ENCODE assay signal across 23 cellular contexts in the genomic region with DNA sequence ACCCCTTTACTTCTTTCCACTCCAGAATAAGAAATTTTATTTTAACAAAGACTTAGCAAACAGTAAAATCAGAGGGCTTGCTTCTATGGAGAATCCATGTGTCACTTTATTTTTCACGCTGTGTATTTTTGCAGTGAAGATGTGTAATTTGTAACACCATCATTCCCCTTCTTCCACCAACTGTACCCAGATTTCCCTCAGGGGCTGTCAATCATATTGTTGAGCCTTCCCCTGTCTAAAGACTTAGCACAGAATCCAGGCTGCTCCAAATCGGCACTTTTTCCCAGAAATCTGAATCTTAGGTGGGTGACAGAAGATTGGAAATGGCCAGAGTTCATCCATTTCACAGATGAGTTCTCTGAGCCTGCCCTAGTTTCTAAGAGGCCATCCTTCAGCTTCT.
A peak's percentile ranks its signal among the peaks of the same experiment; 100 is the strongest.
DNase-seq lines count a peak whose midpoint lies in the region; ATAC-seq and TF ChIP-seq lines count a peak whose summit lies in the region.
"Had no signal": no experiment of that assay in that cellular context is flagged by ENCODE, and none has a peak within 500 bp of the region (broad histone marks: within the 10 kb centered on the region; RNA-seq: fewer than 3 reads in every experiment).

No MANE protein-coding gene starts in this region.

- H3F3A ChIP-seq in MM.1S (ENCODE audit: insufficient read depth, low read length), result peaks cover 17% of the 10 kb centered on the region

- H3K9me3 ChIP-seq in left ventricle myocardium inferior (replicated peaks) (no peaks in the 10 kb centered on the region), heart left ventricle (no peaks in the 10 kb centered on the region), MM.1S (replicated peaks; ENCODE audit: insufficient read depth, low read length) (no peaks in the 10 kb centered on the region), hepatocyte (ENCODE audit: low read depth) (no peaks in the 10 kb centered on the region)
- H3K9me3 ChIP-seq: testis had no signal

- 0 out of 2 replicates have a peak overlapping the region, but pooled peaks have one; percentile 40 for H2AFZ ChIP-seq in MM.1S (ENCODE audit: low read length)
- no peak overlapping the region for H2AFZ ChIP-seq in hepatocyte

- ATAC-seq in heart left ventricle, result no peak
- ATAC-seq: esophagus mucosa, left ventricle myocardium superior had no signal

- WGBS in heart left ventricle, 4 donors, result 88 to 97% (median 95%) methylated on average over 2 of the region's 2 CpGs
- WGBS in mesendoderm (ENCODE audit: extremely low coverage, insufficient coverage, low lambda C conversion rate), result no CpG with 5 or more reads among the region's 2 CpGs
- WGBS in hepatocyte (ENCODE audit: low lambda C conversion rate, missing lambda C conversion rate), result 93% methylated on average over 2 of the region's 2 CpGs

- H4K5ac ChIP-seq in mesendoderm (ENCODE audit: low read length), result no peak overlapping the region

- peak overlapping the region; percentile 1 for H3K27ac ChIP-seq in left ventricle myocardium inferior (replicated peaks)
- H3K27ac ChIP-seq in heart left ventricle, result peak overlapping the region in 1 of 12 donors; percentile 46
- peak overlapping the region; percentile 83 for H3K27ac ChIP-seq in MM.1S (ENCODE audit: low read length)
- H3K27ac ChIP-seq in mesendoderm (ENCODE audit: low read depth, low read length), result peak overlapping the region; percentile 66
- no peak overlapping the region for H3K27ac ChIP-seq in hepatocyte

- peak overlapping the region; percentile 62 for H3K4me2 ChIP-seq in MM.1S (ENCODE audit: low read depth, low read length)
- H3K4me2 ChIP-seq in mesendoderm (ENCODE audit: low read length), result no peak overlapping the region
- no peak overlapping the region for H3K4me2 ChIP-seq in hepatocyte

- TF ChIP-seq CTCF in left ventricle myocardium inferior (IDR thresholded peaks at IDR 0.05; ENCODE audit: borderline replicate concordance) (no peak), heart left ventricle (IDR thresholded peaks at IDR 0.05) (no peak), MM.1S (IDR thresholded peaks at IDR 0.05; ENCODE audit: low read length) (no peak), hepatocyte (IDR thresholded peaks at IDR 0.05; ENCODE audit: poor library complexity) (no peak)

- intact Hi-C loops in left ventricle myocardium inferior (cut with micrococcal nuclease) (no loop called here), heart left ventricle (cut with DNase I) (loop anchor here in 2 of 10 donors (5.0 to 10.0 kb wide), 2 partner anchors 47 to 61 kb away; no protein-coding TSS in a partner anchor)

- H3K4me3 ChIP-seq in left ventricle myocardium inferior, result no peak overlapping the region
- no peak overlapping the region for H3K4me3 ChIP-seq in heart left ventricle
- no peak overlapping the region; the same call in 1 of the 2 replicates for H3K4me3 ChIP-seq in MM.1S (ENCODE audit: low read length)
- no peak overlapping the region for H3K4me3 ChIP-seq in mesendoderm (ENCODE audit: low read length)
- H3K4me3 ChIP-seq in hepatocyte, result no peak overlapping the region
- H3K4me3 ChIP-seq: testis had no signal

- peak overlapping the region; percentile 96 for H2BK5ac ChIP-seq in mesendoderm (ENCODE audit: low read length)

- H3K27me3 ChIP-seq in left ventricle myocardium inferior (ENCODE audit: low read depth) (no peaks in the 10 kb centered on the region), heart left ventricle (no peaks in the 10 kb centered on the region), MM.1S (replicated peaks; ENCODE audit: insufficient read depth, low read length) (no peaks in the 10 kb centered on the region), mesendoderm (ENCODE audit: insufficient read depth, low read length, poor library complexity) (no peaks in the 10 kb centered on the region), hepatocyte (no peaks in the 10 kb centered on the region)
- H3K27me3 ChIP-seq: testis had no signal

- peak overlapping the region; percentile 89 for H2BK120ac ChIP-seq in mesendoderm (ENCODE audit: low read depth, low read length)

- TF ChIP-seq POLR2A in heart left ventricle (IDR thresholded peaks at IDR 0.05), result no peak

- H3K9me2 ChIP-seq in MM.1S (replicated peaks; ENCODE audit: insufficient read depth, low read length), result no peaks in the 10 kb centered on the region
- H3K9me2 ChIP-seq in hepatocyte (replicated peaks; ENCODE audit: insufficient read depth), result no peaks in the 10 kb centered on the region

- H3K9ac ChIP-seq in MM.1S (ENCODE audit: low read length) (peak overlapping the region; percentile 28; the same call in 1 of the 2 replicates), mesendoderm (ENCODE audit: low read length) (peak overlapping the region; percentile 45)

- H4K20me1 ChIP-seq in MM.1S (ENCODE audit: insufficient read depth, low read length) (no peaks in the 10 kb centered on the region), hepatocyte (ENCODE audit: insufficient read depth, poor library complexity, severe bottlenecking) (peaks cover 6% of the 10 kb centered on the region)

- peak overlapping the region; percentile 54 for H2AK5ac ChIP-seq in mesendoderm (ENCODE audit: low read length)

- H3K56ac ChIP-seq in mesendoderm (ENCODE audit: low read length), result peak overlapping the region; percentile 86

- H3K23ac ChIP-seq in mesendoderm (ENCODE audit: low read length), result no peak overlapping the region

- no peaks in the 10 kb centered on the region for H3K79me2 ChIP-seq in MM.1S (ENCODE audit: low read length)
- peaks cover 8% of the 10 kb centered on the region for H3K79me2 ChIP-seq in mesendoderm (ENCODE audit: control insufficient read depth, insufficient read depth, low read length)
- peaks cover 73% of the 10 kb centered on the region for H3K79me2 ChIP-seq in hepatocyte

- peak overlapping the region; percentile 99 for H3K18ac ChIP-seq in mesendoderm (ENCODE audit: low read length)

- DNase-seq in left ventricle myocardium inferior (no peak), heart left ventricle (no peak), MM.1S (no peak), mesendoderm (no peak), Kasumi-1 (lab: John Stamatoyannopoulos, UW) (no peak), hepatocyte (ENCODE audit: low spot score) (no peak)
- no peak for DNase-seq in activated naive CD4-positive, alpha-beta T cell (lab: John Stamatoyannopoulos, UW)
- DNase-seq: ACHN; activated CD4-positive, alpha-beta T cell treated with anti-CD3 and anti-CD28 coated beads for 4 hours; activated CD8-positive, alpha-beta memory T cell treated with anti-CD3 and anti-CD28 coated beads for 24 hours; activated effector memory CD4-positive, alpha-beta T cell treated with Interleukin-2 at 50 U/mL for 16 hours; activated T-cell treated with anti-CD3 and anti-CD28 coated beads for 4 hours; DMS153; left ventricle myocardium superior; NCI-H1417 treated with DMSO at 0.1 percent for 48 hours; NCI-H2081; NCI-H226; NCI-H69; SHP77 treated with DMSO at 0.1 percent for 48 hours; stimulated activated naive CD4-positive, alpha-beta T cell treated with Interleukin-2 at 50 U/mL for 16 hours; T-helper 9 cell; testis had no signal

- peaks cover 15% of the 10 kb centered on the region for H3K4me1 ChIP-seq in left ventricle myocardium inferior
- H3K4me1 ChIP-seq in heart left ventricle, result peaks cover 0 to 49% (median 1%) of the 10 kb centered on the region in 12 donors
- peaks cover 37% of the 10 kb centered on the region for H3K4me1 ChIP-seq in MM.1S (ENCODE audit: low read length)
- peaks cover 14% of the 10 kb centered on the region for H3K4me1 ChIP-seq in mesendoderm (ENCODE audit: control insufficient read depth, low read depth, low read length)
- H3K4me1 ChIP-seq in hepatocyte (ENCODE audit: insufficient read depth), result no peaks in the 10 kb centered on the region
- H3K4me1 ChIP-seq: testis had no signal

- no peak overlapping the region for H4K8ac ChIP-seq in mesendoderm (ENCODE audit: low read depth, low read length)

- H3K36me3 ChIP-seq in left ventricle myocardium inferior, result peaks cover 15% of the 10 kb centered on the region
- peaks cover 0 to 30% (median 13%) of the 10 kb centered on the region in 9 donors for H3K36me3 ChIP-seq in heart left ventricle
- no peaks in the 10 kb centered on the region for H3K36me3 ChIP-seq in MM.1S (replicated peaks; ENCODE audit: insufficient read depth, low read length)
- no peaks in the 10 kb centered on the region for H3K36me3 ChIP-seq in mesendoderm (ENCODE audit: control insufficient read depth, insufficient read depth, low read length)
- no peaks in the 10 kb centered on the region for H3K36me3 ChIP-seq in hepatocyte (replicated peaks; ENCODE audit: insufficient read depth, low read depth)

- H2BK15ac ChIP-seq in mesendoderm (replicated peaks; ENCODE audit: low read depth), result no peak overlapping the region

- H3K4ac ChIP-seq in mesendoderm (ENCODE audit: low read depth, low read length), result peak overlapping the region; percentile 81

- peaks cover 12% of the 10 kb centered on the region for H3K79me1 ChIP-seq in mesendoderm (ENCODE audit: low read length)
